In the genomic region with DNA sequence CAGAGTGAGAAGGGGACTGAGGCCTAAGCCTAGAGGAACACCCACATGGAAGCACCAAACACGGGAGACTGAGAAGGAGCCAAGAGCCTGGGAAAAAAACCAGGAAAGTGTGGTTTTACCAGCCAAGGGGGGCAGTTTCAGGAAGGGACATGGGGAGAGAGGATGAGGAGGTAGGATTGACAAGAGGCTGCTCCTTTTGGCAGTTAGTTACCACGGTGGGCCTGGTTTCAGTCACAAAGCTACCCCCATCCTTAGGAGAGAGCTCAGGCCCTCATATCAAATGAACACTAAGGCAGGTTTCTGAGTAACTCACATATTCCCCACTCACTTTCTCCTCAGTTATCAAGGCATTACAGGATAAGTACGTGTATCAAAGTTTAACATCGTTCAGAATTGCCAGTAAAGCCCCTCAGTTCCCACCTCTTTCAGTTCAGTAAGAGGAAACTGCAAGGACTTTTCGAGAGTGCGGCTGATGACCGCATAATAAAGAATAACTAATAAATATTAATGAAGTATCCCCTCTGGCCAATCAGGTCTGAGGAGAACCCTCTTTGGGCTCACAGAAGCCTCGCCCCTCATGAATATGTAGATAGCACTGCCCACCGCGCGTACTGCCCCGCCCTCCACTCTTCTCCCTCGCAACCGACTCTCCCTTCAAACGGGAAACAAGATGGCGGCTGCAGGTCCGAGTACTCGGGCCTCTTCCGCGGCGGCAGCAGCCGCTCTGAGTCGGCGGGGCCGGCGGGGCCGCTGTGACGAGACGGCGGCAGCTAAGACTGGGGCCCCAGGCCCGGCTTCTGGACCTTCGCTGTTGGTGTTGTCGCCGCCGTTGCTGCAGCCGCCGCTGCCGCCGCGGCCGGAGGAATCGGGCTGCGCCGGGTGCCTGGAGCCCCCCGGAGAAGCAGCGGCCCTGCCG, we compare ENCODE assay signal across 8 cellular contexts. TPM values are rescaled to one million over a fixed set of nuclear protein-coding genes. Genes with fewer than 3 reads are reported as not detected.
A peak's percentile ranks its signal among the peaks of the same experiment; 100 is the strongest.
DNase-seq lines count a peak whose midpoint lies in the region; TF ChIP-seq lines count a peak whose summit lies in the region.

A gene with protein sequence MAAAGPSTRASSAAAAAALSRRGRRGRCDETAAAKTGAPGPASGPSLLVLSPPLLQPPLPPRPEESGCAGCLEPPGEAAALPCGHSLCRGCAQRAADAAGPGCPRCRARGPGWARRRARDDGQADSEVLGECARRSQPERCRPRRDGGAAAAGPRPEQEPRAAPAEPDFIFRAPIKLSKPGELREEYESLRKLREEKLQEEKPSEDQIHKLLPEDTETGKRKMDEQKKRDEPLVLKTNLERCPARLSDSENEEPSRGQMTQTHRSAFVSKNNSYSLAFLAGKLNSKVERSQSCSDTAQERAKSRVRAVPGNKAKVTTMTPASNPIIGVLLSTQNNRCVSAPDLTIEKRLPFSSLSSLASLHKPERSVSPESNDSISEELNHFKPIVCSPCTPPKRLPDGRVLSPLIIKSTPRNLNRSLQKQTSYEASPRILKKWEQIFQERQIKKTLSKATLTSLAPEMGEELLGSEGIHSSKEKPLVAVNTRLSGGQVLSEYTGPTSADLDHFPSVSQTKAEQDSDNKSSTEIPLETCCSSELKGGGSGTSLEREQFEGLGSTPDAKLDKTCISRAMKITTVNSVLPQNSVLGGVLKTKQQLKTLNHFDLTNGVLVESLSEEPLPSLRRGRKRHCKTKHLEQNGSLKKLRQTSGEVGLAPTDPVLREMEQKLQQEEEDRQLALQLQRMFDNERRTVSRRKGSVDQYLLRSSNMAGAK (plus strand): TSS at position 639 of the 916 bp plus-strand sequence. CDS start 32 bp downstream, at position 671.

- in situ Hi-C loops in HAP-1 (cut with MboI; ENCODE audit: low sequenced_read_pairs), result no loop called here

- no peaks in the 10 kb centered on the region for H3K9me2 ChIP-seq in MM.1S (replicated peaks; ENCODE audit: insufficient read depth, low read length)

- DNase-seq in HAP-1 (ENCODE audit: low spot score in 2 of 2) (peak; percentile 95 to 99), MM.1S (peak; percentile 97), SIG-M5 (lab: John Stamatoyannopoulos, UW) (peak; percentile 63), activated gamma-delta T cell (lab: John Stamatoyannopoulos, UW) (peak; percentile 66), fibroblast of villous mesenchyme (ENCODE audit: low read depth) (peak; percentile 97), neural crest cell (ENCODE audit: low read depth, low spot score) (peak; percentile 85)

- peak within 1 kb of the TSS; percentile 95 for H3K27ac Mint-ChIP-seq in neural crest cell (ENCODE audit: unreplicated experiment)

- H3K9ac ChIP-seq in ES-I3 (ENCODE audit: low read depth, low read length) (peak within 1 kb of the TSS; percentile 73), MM.1S (ENCODE audit: low read length) (peak within 1 kb of the TSS; percentile 92), stomach smooth muscle (ENCODE audit: low read length in 2 of 2) (peak within 1 kb of the TSS; percentile 77 to 80)

- no peaks in the 10 kb centered on the region for H3K27me3 Mint-ChIP-seq in neural crest cell (ENCODE audit: low read depth)

- no peak for TF ChIP-seq CTCF in MM.1S (IDR thresholded peaks at IDR 0.05; ENCODE audit: low read length)
- no peak for TF ChIP-seq CTCF in fibroblast of villous mesenchyme (IDR thresholded peaks at IDR 0.05; ENCODE audit: insufficient read depth, low read depth, low read length)
- TF ChIP-seq CTCF in neural crest cell (conservative IDR thresholded peaks at IDR 0.05), result no peak

- peak within 1 kb of the TSS; percentile 96 for H3K4me2 ChIP-seq in MM.1S (ENCODE audit: low read depth, low read length)

- H3K79me2 ChIP-seq in MM.1S (ENCODE audit: low read length), result peaks cover 41% of the 10 kb centered on the region

- H3K27ac ChIP-seq in MM.1S (ENCODE audit: low read length) (peak within 1 kb of the TSS; percentile 64; the same call in 1 of the 2 replicates), stomach smooth muscle (ENCODE audit: low read length) (peak within 1 kb of the TSS; percentile 92)

- H3F3A ChIP-seq in MM.1S (ENCODE audit: insufficient read depth, low read length), result no peaks in the 10 kb centered on the region

- H2AFZ ChIP-seq in MM.1S (ENCODE audit: low read length), result peak within 1 kb of the TSS; percentile 59

- no peaks in the 10 kb centered on the region for H3K36me3 ChIP-seq in ES-I3 (ENCODE audit: insufficient read depth, low read length)
- H3K36me3 ChIP-seq in HAP-1 (replicated peaks), result no peaks in the 10 kb centered on the region
- no peaks in the 10 kb centered on the region for H3K36me3 ChIP-seq in MM.1S (replicated peaks; ENCODE audit: insufficient read depth, low read length)
- no peaks in the 10 kb centered on the region for H3K36me3 ChIP-seq in stomach smooth muscle (ENCODE audit: control insufficient read depth in 2 of 2, insufficient read depth in 2 of 2, low read length in 2 of 2)

- H3K4me1 ChIP-seq in ES-I3 (ENCODE audit: insufficient read depth, low read length) (peaks cover 11% of the 10 kb centered on the region), HAP-1 (peaks cover 9% of the 10 kb centered on the region), MM.1S (ENCODE audit: low read length) (peaks cover 11% of the 10 kb centered on the region), stomach smooth muscle (ENCODE audit: control insufficient read depth, insufficient read depth, low read length) (peaks cover 19% of the 10 kb centered on the region)

- no peaks in the 10 kb centered on the region for H4K20me1 ChIP-seq in MM.1S (ENCODE audit: insufficient read depth, low read length)

- H3K36me3 Mint-ChIP-seq in neural crest cell (ENCODE audit: low read depth), result peaks cover 3% of the 10 kb centered on the region

- H3K4me3 ChIP-seq in HAP-1, result peak within 1 kb of the TSS; percentile 82
- H3K4me3 ChIP-seq in MM.1S (ENCODE audit: low read length), result peak within 1 kb of the TSS; percentile 82
- H3K4me3 ChIP-seq in fibroblast of villous mesenchyme (ENCODE audit: low read depth, low read length), result peak within 1 kb of the TSS; percentile 85
- H3K4me3 ChIP-seq in stomach smooth muscle (ENCODE audit: low read length in 2 of 2), result peak within 1 kb of the TSS; percentile 83 to 86

- H3K9me3 ChIP-seq in ES-I3 (ENCODE audit: control insufficient read depth, insufficient read depth, low read length) (no peaks in the 10 kb centered on the region), HAP-1 (0 out of 2 replicates have a peak, but pooled peaks cover 3% of the 10 kb centered on the region), MM.1S (replicated peaks; ENCODE audit: insufficient read depth, low read length) (no peaks in the 10 kb centered on the region), stomach smooth muscle (ENCODE audit: control insufficient read depth in 2 of 2, low read length in 2 of 2) (no peaks in the 10 kb centered on the region)

- H3K4me3 Mint-ChIP-seq in neural crest cell, result peak within 1 kb of the TSS; percentile 99

- peaks cover 30% of the 10 kb centered on the region for H3K4me1 Mint-ChIP-seq in neural crest cell

- H3K27me3 ChIP-seq in HAP-1 (ENCODE audit: low read depth) (no peaks in the 10 kb centered on the region), MM.1S (replicated peaks; ENCODE audit: insufficient read depth, low read length) (no peaks in the 10 kb centered on the region), stomach smooth muscle (ENCODE audit: control insufficient read depth in 1 of 2, insufficient read depth in 2 of 2, low read length in 2 of 2) (no peaks in the 10 kb centered on the region)

- H3K9me3 Mint-ChIP-seq in neural crest cell, result no peaks in the 10 kb centered on the region

RNA-seq across cellular contexts. Expression of the gene that starts here (rescaled TPM):
- total RNA-seq in fibroblast of villous mesenchyme (23.5 and 32.0 TPM in 2 replicates), neural crest cell (23.4 and 23.5 TPM in 2 replicates)

Comparison
In these comparisons a context has a peak if more than half of its experiments do, and no peak if none do; other contexts are left out.
1. Peak in every context shown above with its lines: DNase-seq, H3K4me3 ChIP-seq and H3K27ac ChIP-seq.